Comparison of ENCODE assay signal across 18 cellular contexts in the genomic region with DNA sequence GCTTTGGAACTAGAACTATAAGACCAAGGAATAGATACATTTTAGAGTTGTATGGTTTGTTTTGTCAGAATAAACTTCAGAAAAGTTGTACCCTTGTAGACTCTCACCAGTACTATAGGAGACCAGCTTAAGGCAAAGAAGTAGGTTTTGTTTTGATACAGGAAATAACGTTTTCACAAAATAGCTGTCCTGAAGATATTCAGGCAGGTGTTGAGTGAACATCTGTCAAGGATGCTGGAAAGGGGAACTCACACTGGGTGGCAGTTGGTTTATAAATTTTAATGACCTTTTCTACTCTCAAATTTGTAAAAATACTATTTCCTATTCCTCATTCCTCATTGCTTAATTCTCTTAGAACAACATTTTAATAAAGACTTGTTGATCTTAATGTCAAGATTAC.
"Had no signal": no experiment of that assay in that cellular context is flagged by ENCODE, and none has a peak within 500 bp of the region (broad histone marks: within the 10 kb centered on the region; RNA-seq: fewer than 3 reads in every experiment).

No MANE protein-coding gene starts in this region.

- H3K36me3 ChIP-seq: right atrium auricular region, suprapubic skin had no signal

- H3K4me3 ChIP-seq: dorsolateral prefrontal cortex, lung, right atrium auricular region, smooth muscle cell, suprapubic skin had no signal

- DNase-seq: dorsolateral prefrontal cortex; effector CD4-positive, alpha-beta T cell; hypothalamus; immature natural killer cell; natural killer cell; stimulated activated CD4-positive, alpha-beta T cell treated with anti-CD3 and anti-CD28 coated beads, Interleukin-12 subunit alpha, Interleukin-12 subunit beta, amount 100 ng/mL, for 4 hours; stimulated activated CD4-positive, alpha-beta T cell treated with anti-CD3 and anti-CD28 coated beads, Interleukin-1b, Interleukin-23, amount 100 ng/mL, for 48 hours; stimulated activated CD4-positive, alpha-beta T cell treated with anti-CD3 and anti-CD28 coated beads, Interleukin-4, amount 100 ng/mL, for 1 hour; stimulated activated CD8-positive, alpha-beta memory T cell treated with anti-CD3 and anti-CD28 coated beads, Interleukin-4, amount 100 ng/mL, for 48 hours; stimulated activated naive CD4-positive, alpha-beta T cell; stimulated activated naive CD8-positive, alpha-beta T cell treated with anti-CD3 and anti-CD28 coated beads, Interleukin-15, amount 100 ng/mL, for 72 hours had no signal

- H3K4me1 ChIP-seq: parathyroid adenoma, right atrium auricular region, suprapubic skin had no signal

- H3K27ac ChIP-seq: dorsolateral prefrontal cortex, parathyroid adenoma, right atrium auricular region, suprapubic skin had no signal

- FAIRE-seq: keratinocyte had no signal

- H3K27me3 ChIP-seq: dorsolateral prefrontal cortex, right atrium auricular region, suprapubic skin had no signal

- ATAC-seq: natural killer cell; sciatic nerve; stimulated activated naive CD8-positive, alpha-beta T cell treated with anti-CD3 and anti-CD28 coated beads, Interleukin-15, amount 100 ng/mL, for 72 hours had no signal

- H3K9me3 ChIP-seq: right atrium auricular region, suprapubic skin had no signal
